Comparison of ENCODE assay signal across 15 cellular contexts in genomic region chr22:23246982-23247766, GRCh38.
DNase-seq lines count a peak whose midpoint lies in the region; ATAC-seq and TF ChIP-seq lines count a peak whose summit lies in the region.
"Had no signal": no experiment of that assay in that cellular context is flagged by ENCODE, and none has a peak within 500 bp of the region (broad histone marks: within the 10 kb centered on the region; RNA-seq: fewer than 3 reads in every experiment).

No MANE protein-coding gene starts in this region.

- H3K4me3 ChIP-seq in neural progenitor cell: no peak overlapping the region
- H3K4me3 ChIP-seq: tibial artery had no signal

- peaks cover 48% of the 10 kb centered on the region for H3K4me1 ChIP-seq in neural progenitor cell

- no peaks in the 10 kb centered on the region for H3K36me3 ChIP-seq in neural progenitor cell
- H3K36me3 ChIP-seq: tibial artery had no signal

- DNase-seq in activated CD4-positive, alpha-beta T cell treated with anti-CD3 and anti-CD28 coated beads, Interleukin-2, amount 10 ng/mL, durations not matched to agents 7 days and 5 days: no peak
- DNase-seq in activated CD4-positive, alpha-beta T cell treated with anti-CD3 and anti-CD28 coated beads, Interleukin-2, amount 50 U/mL, for 48 hours: no peak
- DNase-seq in NCI-H2029 (lab: John Stamatoyannopoulos, UW) (peak; percentile 83), WTC11 (ENCODE audit: low spot score) (no peak), neural progenitor cell (ENCODE audit: low spot score) (no peak), NCI-H524 (lab: John Stamatoyannopoulos, UW) (no peak), NCI-H446 treated with DMSO at 0.1 percent for 48 hours (lab: John Stamatoyannopoulos, UW) (no peak), NCI-H1436 (lab: John Stamatoyannopoulos, UW) (no peak)
- DNase-seq: activated CD4-positive, alpha-beta T cell treated with anti-CD3 and anti-CD28 coated beads for 4 hours; DMS 273 treated with DMSO at 0.1 percent for 48 hours; effector memory CD4-positive, alpha-beta T cell; foreskin fibroblast; Kasumi-1; PC-3; tibial artery had no signal

- H3K27me3 Mint-ChIP-seq in activated CD4-positive, alpha-beta T cell treated with anti-CD3 and anti-CD28 coated beads, Interleukin-2, amount 10 ng/mL, durations not matched to agents 7 days and 5 days: no peaks in the 10 kb centered on the region
- H3K27me3 Mint-ChIP-seq in WTC11 (ENCODE audit: low read depth) (no peaks in the 10 kb centered on the region), neural progenitor cell (ENCODE audit: insufficient read depth, low read depth) (peaks cover 7% of the 10 kb centered on the region)

- no peak for TF ChIP-seq CTCF in WTC11 (IDR thresholded peaks at IDR 0.05)
- no peak for TF ChIP-seq CTCF in neural progenitor cell (IDR thresholded peaks at IDR 0.05)

- no peaks in the 10 kb centered on the region for H3K9me3 Mint-ChIP-seq in activated CD4-positive, alpha-beta T cell treated with anti-CD3 and anti-CD28 coated beads, Interleukin-2, amount 10 ng/mL, durations not matched to agents 7 days and 5 days
- H3K9me3 Mint-ChIP-seq in WTC11: no peaks in the 10 kb centered on the region
- H3K9me3 Mint-ChIP-seq in neural progenitor cell: no peaks in the 10 kb centered on the region

- no peak overlapping the region for H3K27ac ChIP-seq in neural progenitor cell

- peaks cover 2% of the 10 kb centered on the region for H3K36me3 Mint-ChIP-seq in activated CD4-positive, alpha-beta T cell treated with anti-CD3 and anti-CD28 coated beads, Interleukin-2, amount 10 ng/mL, durations not matched to agents 7 days and 5 days (ENCODE audit: low read depth)
- H3K36me3 Mint-ChIP-seq in WTC11: peaks cover 9% of the 10 kb centered on the region; the same call in 1 of the 2 replicates
- peaks cover 10% of the 10 kb centered on the region for H3K36me3 Mint-ChIP-seq in neural progenitor cell

- peak overlapping the region; percentile 2 for H3K27ac Mint-ChIP-seq in activated CD4-positive, alpha-beta T cell treated with anti-CD3 and anti-CD28 coated beads, Interleukin-2, amount 10 ng/mL, durations not matched to agents 7 days and 5 days
- peak overlapping the region; percentile 74 for H3K27ac Mint-ChIP-seq in WTC11
- H3K27ac Mint-ChIP-seq in neural progenitor cell: peak overlapping the region; percentile 91

- no peak overlapping the region for H3K4me2 ChIP-seq in neural progenitor cell

- H4K20me1 ChIP-seq in neural progenitor cell (ENCODE audit: low read depth): peaks cover 51% of the 10 kb centered on the region

- no peak for ATAC-seq in WTC11
- ATAC-seq: PC-3 had no signal

- H3K4me1 Mint-ChIP-seq in activated CD4-positive, alpha-beta T cell treated with anti-CD3 and anti-CD28 coated beads, Interleukin-2, amount 10 ng/mL, durations not matched to agents 7 days and 5 days: peaks cover 78% of the 10 kb centered on the region
- peaks cover 96% of the 10 kb centered on the region for H3K4me1 Mint-ChIP-seq in WTC11
- H3K4me1 Mint-ChIP-seq in neural progenitor cell: peaks cover 77% of the 10 kb centered on the region

- no peaks in the 10 kb centered on the region for H3K9me3 ChIP-seq in neural progenitor cell (ENCODE audit: low read depth)
- H3K9me3 ChIP-seq: tibial artery had no signal

- CTCF ChIA-PET in activated CD4-positive, alpha-beta T cell treated with anti-CD3 and anti-CD28 coated beads, Interleukin-2, amount 10 ng/mL, durations not matched to agents 7 days and 5 days (lab: Charles Lee): no interaction called here
- CTCF ChIA-PET in WTC11 (lab: Charles Lee): interaction anchor here (0.9 to 1.3 kb wide), 2 partner anchors 12 to 66 kb away, joined by 3 read pairs; no protein-coding TSS in a partner anchor

- POLR2A ChIA-PET in activated CD4-positive, alpha-beta T cell treated with anti-CD3 and anti-CD28 coated beads, Interleukin-2, amount 10 ng/mL, durations not matched to agents 7 days and 5 days (lab: Charles Lee): no interaction called here
- POLR2A ChIA-PET in WTC11 (lab: Charles Lee): interaction anchor here (0.8 kb wide), 1 partner anchor 29 kb away, joined by 5 read pairs; no protein-coding TSS in a partner anchor

- H2AFZ ChIP-seq in neural progenitor cell (replicated peaks): no peak overlapping the region

- peaks cover 18% of the 10 kb centered on the region for H3F3A ChIP-seq in neural progenitor cell (ENCODE audit: low read depth)

- no peak overlapping the region for H3K9ac ChIP-seq in neural progenitor cell

- no peaks in the 10 kb centered on the region for H3K27me3 ChIP-seq in neural progenitor cell
- H3K27me3 ChIP-seq: tibial artery had no signal

- H3K79me2 ChIP-seq in neural progenitor cell (ENCODE audit: low read depth): peaks cover 86% of the 10 kb centered on the region

- no peak overlapping the region for H3K4me3 Mint-ChIP-seq in activated CD4-positive, alpha-beta T cell treated with anti-CD3 and anti-CD28 coated beads, Interleukin-2, amount 10 ng/mL, durations not matched to agents 7 days and 5 days
- H3K4me3 Mint-ChIP-seq in WTC11 (no peak overlapping the region), neural progenitor cell (no peak overlapping the region)

TF ChIP-seq in WTC11, 78 proteins besides CTCF, POLR2A, EP300 and RAD21:
- TF ChIP-seq GRHL2 (CRISPR knock-in tag; IDR thresholded peaks at IDR 0.05; ENCODE audit: insufficient replicate concordance, severe bottlenecking) (no peak), ZNF232 (CRISPR knock-in tag; IDR thresholded peaks at IDR 0.05) (no peak), CREM (CRISPR knock-in tag; IDR thresholded peaks at IDR 0.05) (no peak), RELA (CRISPR knock-in tag; IDR thresholded peaks at IDR 0.05; ENCODE audit: borderline replicate concordance) (no peak), ZNF121 (CRISPR knock-in tag; IDR thresholded peaks at IDR 0.05) (peak; percentile 98), USF2 (CRISPR knock-in tag; IDR thresholded peaks at IDR 0.05) (no peak), ETV6 (CRISPR knock-in tag; IDR thresholded peaks at IDR 0.05) (no peak)

Comparison
In these comparisons a context has a peak if more than half of its experiments do, and no peak if none do; other contexts are left out.
1. H3K27ac Mint-ChIP-seq: peak in every context shown above with its lines; median percentile 91 in neural progenitor cell; 74 in WTC11; 2 in activated CD4-positive, alpha-beta T cell treated with anti-CD3 and anti-CD28 coated beads, Interleukin-2, amount 10 ng/mL, durations not matched to agents 7 days and 5 days.